8 cellular contexts compared by ENCODE assay signal in the genomic region with DNA sequence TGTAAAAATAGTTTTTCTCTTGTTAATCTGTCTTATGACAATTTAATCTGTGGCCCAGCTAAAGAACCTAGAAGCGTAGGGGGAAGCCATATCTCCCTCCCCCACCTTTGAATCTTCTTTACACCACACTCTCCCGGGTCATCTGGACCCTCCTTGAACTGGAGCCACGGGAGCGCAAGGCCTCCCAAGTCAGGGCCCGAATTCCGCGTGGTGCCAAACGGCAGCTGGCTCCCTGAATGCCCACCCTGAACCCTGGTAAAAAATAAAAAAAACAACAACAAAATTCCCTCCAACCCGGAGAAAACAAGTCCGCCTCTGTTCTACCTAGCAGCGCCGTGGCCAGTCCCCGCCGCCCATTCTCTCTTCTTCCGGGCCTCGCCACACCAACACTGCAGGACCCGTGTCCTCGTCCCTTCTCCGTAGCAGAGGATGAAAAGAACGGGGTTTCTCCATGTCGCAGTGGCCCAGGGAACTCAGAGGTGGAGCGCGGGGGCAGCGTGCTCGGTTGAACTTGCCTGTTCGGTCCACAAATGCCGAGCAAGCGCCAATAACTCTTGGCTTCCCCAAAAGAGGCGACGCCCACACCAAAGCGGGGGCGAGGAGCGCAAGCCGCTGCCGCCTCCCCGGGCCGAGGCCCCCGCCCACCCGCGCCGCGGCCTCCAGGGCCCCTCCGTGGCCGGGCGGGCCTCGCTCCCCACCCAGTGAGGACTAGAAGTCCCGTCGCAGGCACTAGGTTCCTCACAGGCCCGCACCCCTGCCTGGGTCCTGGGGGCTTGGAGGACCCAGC. TPM values are rescaled to one million over a fixed set of nuclear protein-coding genes. Genes with fewer than 3 reads are reported as not detected.
DNase-seq lines count a peak whose midpoint lies in the region; ATAC-seq, FAIRE-seq and TF ChIP-seq lines count a peak whose summit lies in the region.

No MANE protein-coding gene starts in this region.

- intact Hi-C loops in GM12878 (cut with micrococcal nuclease; ENCODE audit: unreplicated experiment) = loop anchor here (2.0 kb wide), 1 partner anchor 95 kb away; no protein-coding TSS in a partner anchor

- peak overlapping the region; percentile 27 for H3K9ac ChIP-seq in Loucy (ENCODE audit: low read depth, low read length, poor library complexity, severe bottlenecking)
- peak overlapping the region; percentile 71 for H3K9ac ChIP-seq in GM12878 (ENCODE audit: control insufficient read depth, insufficient read depth, low read length)
- no peak overlapping the region for H3K9ac ChIP-seq in iPS-15b (ENCODE audit: low read depth, low read length)
- peak overlapping the region; percentile 87 for H3K9ac ChIP-seq in skeletal muscle satellite cell (ENCODE audit: low read depth, low read length)

- POLR2A ChIA-PET in GM12878 (lab: Charles Lee) = no interaction called here

- SMC1A ChIA-PET in GM12878 (lab: Charles Lee; ENCODE audit: uncharacterized antibody, unreplicated experiment) = interaction anchor here (1.1 to 3.0 kb wide), 3 partner anchors 52 to 96 kb away, joined by 3 to 19 read pairs (median 16); no protein-coding TSS in a partner anchor

- ATAC-seq in GM12878 = peak; percentile 70
- ATAC-seq in GM18867 (IDR thresholded peaks at IDR 0.05; ENCODE audit: unreplicated experiment) = no peak

- H3F3A ChIP-seq in Loucy (ENCODE audit: low read depth) = no peaks in the 10 kb centered on the region

- peak overlapping the region; percentile 71 for H3K4me3 ChIP-seq in GM06990 (replicated peaks; ENCODE audit: low read depth, low read length)
- H3K4me3 ChIP-seq in H7 (ENCODE audit: insufficient read depth, low read depth, low read length) = peak overlapping the region; percentile 39
- H3K4me3 ChIP-seq in Loucy (ENCODE audit: low read length, poor library complexity, severe bottlenecking) = peak overlapping the region; percentile 66
- peak overlapping the region; percentile 86 for H3K4me3 ChIP-seq in GM12878
- peak overlapping the region; percentile 46 for H3K4me3 ChIP-seq in iPS-15b (ENCODE audit: low read depth, low read length)
- peak overlapping the region; percentile 88 for H3K4me3 ChIP-seq in skeletal muscle satellite cell (ENCODE audit: low read length)

- TF ChIP-seq POLR2A in GM12878 (IDR thresholded peaks at IDR 0.05; ENCODE audit: low read depth, low read length) = peak; percentile 49

- no peaks in the 10 kb centered on the region for H3K27me3 ChIP-seq in GM06990 (replicated peaks; ENCODE audit: control insufficient read depth, insufficient read depth, low read length)
- peaks cover 68% of the 10 kb centered on the region for H3K27me3 ChIP-seq in H7 (ENCODE audit: control insufficient read depth, insufficient read depth, low read length)
- no peaks in the 10 kb centered on the region for H3K27me3 ChIP-seq in Loucy (ENCODE audit: insufficient read depth, low read length, poor library complexity, severe bottlenecking)
- H3K27me3 ChIP-seq in GM12878 (replicated peaks in 1 of 2; ENCODE audit: control insufficient read depth in 2 of 2, insufficient read depth in 2 of 2, low read length in 1 of 2) = no peaks in the 10 kb centered on the region; a peak in 1 of 4 replicates
- peaks cover 81% of the 10 kb centered on the region for H3K27me3 ChIP-seq in iPS-15b (ENCODE audit: control insufficient read depth, insufficient read depth, low read length)
- no peaks in the 10 kb centered on the region for H3K27me3 ChIP-seq in skeletal muscle satellite cell (ENCODE audit: control insufficient read depth, insufficient read depth, low read length)

- H3K36me3 ChIP-seq in GM06990 (ENCODE audit: control insufficient read depth, insufficient read depth, low read length) (no peaks in the 10 kb centered on the region), H7 (replicated peaks; ENCODE audit: control insufficient read depth, insufficient read depth, low read length) (no peaks in the 10 kb centered on the region), Loucy (ENCODE audit: insufficient read depth, low read length) (no peaks in the 10 kb centered on the region), GM12878 (ENCODE audit: control insufficient read depth in 2 of 2, insufficient read depth in 2 of 2, low read length in 1 of 2) (no peaks in the 10 kb centered on the region), iPS-15b (ENCODE audit: control insufficient read depth, insufficient read depth, low read length) (no peaks in the 10 kb centered on the region), skeletal muscle satellite cell (ENCODE audit: insufficient read depth, low read length) (no peaks in the 10 kb centered on the region)

- CTCF ChIA-PET in GM12878 (lab: Yijun Ruan, JAX) = interaction anchor here (1.1 to 2.1 kb wide), 3 partner anchors 95 to 166 kb away, joined by 4 to 18 read pairs (median 14); no protein-coding TSS in a partner anchor

- no peaks in the 10 kb centered on the region for H3K79me2 ChIP-seq in Loucy (ENCODE audit: insufficient read depth, low read length)
- no peaks in the 10 kb centered on the region; the same call in 1 of the 2 replicates for H3K79me2 ChIP-seq in GM12878 (ENCODE audit: control insufficient read depth, insufficient read depth, low read length)

- H4K20me1 ChIP-seq in Loucy (ENCODE audit: insufficient read depth, low read length, poor library complexity, severe bottlenecking) = no peaks in the 10 kb centered on the region
- H4K20me1 ChIP-seq in GM12878 (ENCODE audit: control insufficient read depth, insufficient read depth) = no peaks in the 10 kb centered on the region

- peak overlapping the region; percentile 46 for H3K27ac ChIP-seq in GM12878 (ENCODE audit: control insufficient read depth, insufficient read depth)

- TF ChIP-seq EP300 in GM12878 (IDR thresholded peaks at IDR 0.05; ENCODE audit: borderline replicate concordance in 1 of 2, control insufficient read depth in 1 of 2, low read depth in 2 of 2, low read length in 2 of 2) = no peak

- H3K9me2 ChIP-seq in Loucy (replicated peaks; ENCODE audit: low read depth, low read length) = no peaks in the 10 kb centered on the region

- in situ Hi-C loops in GM12878 (cut with MboI) = no loop called here

- H3K9me3 ChIP-seq in Loucy (ENCODE audit: insufficient read depth, low read depth, low read length) = no peaks in the 10 kb centered on the region
- peaks cover 2% of the 10 kb centered on the region; the same call in 2 of the 3 replicates for H3K9me3 ChIP-seq in GM12878 (replicated peaks; ENCODE audit: control insufficient read depth, insufficient read depth, low read length)
- H3K9me3 ChIP-seq in iPS-15b (ENCODE audit: control insufficient read depth, insufficient read depth, low read length) = peaks cover 4% of the 10 kb centered on the region
- H3K9me3 ChIP-seq in skeletal muscle satellite cell (replicated peaks; ENCODE audit: low read length) = no peaks in the 10 kb centered on the region

- H2AFZ ChIP-seq in Loucy (ENCODE audit: low read length) = peak overlapping the region; percentile 90; the same call in 1 of the 2 replicates
- peak overlapping the region; percentile 89 for H2AFZ ChIP-seq in GM12878 (ENCODE audit: control insufficient read depth, low read depth, low read length)

- DNase-seq in GM06990 (ENCODE audit: extremely low read depth, insufficient read length) (peak; percentile 71), H7 (peak; percentile 59), T-helper 22 cell (ENCODE audit: low read depth) (peak; percentile 21), GM12878 (ENCODE audit: low read depth, low spot score) (no peak)

- peak overlapping the region; percentile 73 for H3K4me2 ChIP-seq in Loucy (ENCODE audit: low read depth, low read length, poor library complexity, severe bottlenecking)
- H3K4me2 ChIP-seq in GM12878 (ENCODE audit: control insufficient read depth, insufficient read depth) = peak overlapping the region; percentile 45
- H3K4me2 ChIP-seq in skeletal muscle satellite cell (ENCODE audit: low read length) = peak overlapping the region; percentile 87

- FAIRE-seq in GM12878 (lab: Jason Lieb, UNC) = no peak

- no peak for TF ChIP-seq RAD21 in GM12878 (IDR thresholded peaks at IDR 0.05; ENCODE audit: insufficient read depth, low read depth, low read length)

- TF ChIP-seq CTCF in GM06990 (IDR thresholded peaks at IDR 0.05; ENCODE audit: insufficient read depth, low read length, poor library complexity, severe bottlenecking) = no peak
- no peak for TF ChIP-seq CTCF in Loucy (conservative IDR thresholded peaks at IDR 0.05; ENCODE audit: low read length)
- no peak for TF ChIP-seq CTCF in GM12878 (IDR thresholded peaks at IDR 0.05 in 2 of 3, conservative IDR thresholded peaks at IDR 0.05 in 1 of 3; ENCODE audit: control insufficient read depth in 2 of 3, extremely low read depth in 1 of 3, insufficient read depth in 1 of 3, low read depth in 3 of 3, low read length in 3 of 3)

- RAD21 ChIA-PET in GM12878 (lab: Charles Lee; ENCODE audit: unreplicated experiment) = interaction anchor here (1.5 to 3.7 kb wide), 2 partner anchors 96 to 142 kb away, joined by 6 to 34 read pairs; no protein-coding TSS in a partner anchor

- BruUV-seq in GM12878 (replicated peaks; lab: Mats Ljungman, UMichigan) = no TSS peak

- WGBS in GM12878 (ENCODE audit: insufficient coverage, insufficient replicate concordance, low lambda C conversion rate, missing lambda C conversion rate) = 4% methylated on average over 34 of the region's 49 CpGs

- H3K4me1 ChIP-seq in Loucy (ENCODE audit: insufficient read depth, low read length, poor library complexity, severe bottlenecking) (no peaks in the 10 kb centered on the region), GM12878 (ENCODE audit: control insufficient read depth, insufficient read depth, low read length) (no peaks in the 10 kb centered on the region; the same call in none of the 2 replicates), iPS-15b (ENCODE audit: control insufficient read depth, insufficient read depth, low read length) (no peaks in the 10 kb centered on the region), skeletal muscle satellite cell (ENCODE audit: control insufficient read depth, insufficient read depth, low read length) (peaks cover 9% of the 10 kb centered on the region)

RNA-seq across cellular contexts. Expression of a gene that starts 15.1 kb away (rescaled TPM):
- total RNA-seq in H7 (2014; rRNA removed; shearing (Covaris generic)) = 9.0 and 17.4 TPM in 2 replicates
- 0.52 TPM in 1 of 2 replicates, not detected in the other for total RNA-seq in GM12878 (2013; cell fraction: nucleolus; rRNA removed)
- total RNA-seq in GM12878 (2014; rRNA removed) (3.8 and 5.1 TPM in 2 replicates), GM12878 (2014; rRNA removed; fragmentation: Illumina TruSeq; extraction: Trizol) (3.1 and 3.5 TPM in 2 replicates), GM12878 (2021) (5.6 and 6.6 TPM in 2 replicates)
- 1.7 TPM for polyA plus RNA-seq in GM12878 (2011; ENCODE audit: low read depth)
- polyA plus RNA-seq in GM12878 (2011; rRNA removed) (0.04 TPM in 2 replicates), GM12878 (2014; fragmentation: Illumina TruSeq; extraction: Trizol) (2.5 and 3.1 TPM in 2 replicates), GM12878 (2014; fragmentation: Nextera tagmentation; extraction: Ambion mirVana) (1 to 10 TPM; 1.0 to 1.3 TPM), GM12878 (2014; rRNA removed) (2.4 and 3.7 TPM in 2 replicates), GM12878 (2016; fragmentation: Nextera tagmentation; extraction: Ambion mirVana) (1 to 10 TPM; 1.6 to 2.2 TPM)
- 0.13 TPM in 1 of 2 replicates, not detected in the other for polyA plus RNA-seq in GM12878 (2011; cell fraction: cytosol; rRNA removed)
- polyA plus RNA-seq in GM12878 (2011; cell fraction: nucleus; rRNA removed) = 0.12 and 0.15 TPM in 2 replicates
- 3.5 and 3.8 TPM in 2 replicates for polyA plus RNA-seq in GM12878 (2012)
- polyA minus RNA-seq in GM12878 (2011; rRNA and poly(A)+ RNA removed) = 0.52 TPM in 1 of 2 replicates, not detected in the other
- polyA minus RNA-seq in GM12878 (2011; cell fraction: cytosol; rRNA and poly(A)+ RNA removed) = 2.5 and 9.8 TPM in 2 replicates
- polyA minus RNA-seq in GM12878 (2011; cell fraction: nucleus; rRNA and poly(A)+ RNA removed) = 0.96 TPM in 1 of 2 replicates, not detected in the other
- total RNA-seq in skeletal muscle satellite cell (2012; rRNA removed) = 173 and 235 TPM in 2 replicates

RNA-seq across cellular contexts. Expression of a gene that starts 50.6 kb away (rescaled TPM):
- total RNA-seq in H7 (2014; rRNA removed; shearing (Covaris generic)) = 22.8 and 26.3 TPM in 2 replicates
- total RNA-seq in GM12878 (2013; cell fraction: nucleolus; rRNA removed) = 66.7 and 71.4 TPM in 2 replicates
- total RNA-seq in GM12878 (2014; rRNA removed) (20.0 and 20.2 TPM in 2 replicates), GM12878 (2014; rRNA removed; fragmentation: Illumina TruSeq; extraction: Trizol) (18.9 and 19.5 TPM in 2 replicates), GM12878 (2021) (11.8 and 16.0 TPM in 2 replicates)
- polyA plus RNA-seq in GM12878 (2011; ENCODE audit: low read depth) = 10.7 TPM
- polyA plus RNA-seq in GM12878 (2011; rRNA removed) (22.3 and 31.5 TPM in 2 replicates), GM12878 (2014; fragmentation: Illumina TruSeq; extraction: Trizol) (16.9 and 21.7 TPM in 2 replicates), GM12878 (2014; fragmentation: Nextera tagmentation; extraction: Ambion mirVana) (1 to 10 TPM; 8.1 to 8.3 TPM), GM12878 (2014; rRNA removed) (14.5 and 16.4 TPM in 2 replicates), GM12878 (2016; fragmentation: Nextera tagmentation; extraction: Ambion mirVana) (10 to 100 TPM; 11.9 to 12.4 TPM)
- 9.0 and 12.0 TPM in 2 replicates for polyA plus RNA-seq in GM12878 (2011; cell fraction: cytosol; rRNA removed)
- 19.2 and 19.8 TPM in 2 replicates for polyA plus RNA-seq in GM12878 (2011; cell fraction: nucleus; rRNA removed)
- polyA plus RNA-seq in GM12878 (2012) = 12.0 and 12.3 TPM in 2 replicates
- 33.3 and 57.5 TPM in 2 replicates for polyA minus RNA-seq in GM12878 (2011; rRNA and poly(A)+ RNA removed)
- 9.5 and 15.2 TPM in 2 replicates for polyA minus RNA-seq in GM12878 (2011; cell fraction: cytosol; rRNA and poly(A)+ RNA removed)
- 15.0 and 19.3 TPM in 2 replicates for polyA minus RNA-seq in GM12878 (2011; cell fraction: nucleus; rRNA and poly(A)+ RNA removed)
- 14.2 and 24.9 TPM in 2 replicates for total RNA-seq in skeletal muscle satellite cell (2012; rRNA removed)
